1 cellular context compared by ENCODE assay signal in the genomic region with DNA sequence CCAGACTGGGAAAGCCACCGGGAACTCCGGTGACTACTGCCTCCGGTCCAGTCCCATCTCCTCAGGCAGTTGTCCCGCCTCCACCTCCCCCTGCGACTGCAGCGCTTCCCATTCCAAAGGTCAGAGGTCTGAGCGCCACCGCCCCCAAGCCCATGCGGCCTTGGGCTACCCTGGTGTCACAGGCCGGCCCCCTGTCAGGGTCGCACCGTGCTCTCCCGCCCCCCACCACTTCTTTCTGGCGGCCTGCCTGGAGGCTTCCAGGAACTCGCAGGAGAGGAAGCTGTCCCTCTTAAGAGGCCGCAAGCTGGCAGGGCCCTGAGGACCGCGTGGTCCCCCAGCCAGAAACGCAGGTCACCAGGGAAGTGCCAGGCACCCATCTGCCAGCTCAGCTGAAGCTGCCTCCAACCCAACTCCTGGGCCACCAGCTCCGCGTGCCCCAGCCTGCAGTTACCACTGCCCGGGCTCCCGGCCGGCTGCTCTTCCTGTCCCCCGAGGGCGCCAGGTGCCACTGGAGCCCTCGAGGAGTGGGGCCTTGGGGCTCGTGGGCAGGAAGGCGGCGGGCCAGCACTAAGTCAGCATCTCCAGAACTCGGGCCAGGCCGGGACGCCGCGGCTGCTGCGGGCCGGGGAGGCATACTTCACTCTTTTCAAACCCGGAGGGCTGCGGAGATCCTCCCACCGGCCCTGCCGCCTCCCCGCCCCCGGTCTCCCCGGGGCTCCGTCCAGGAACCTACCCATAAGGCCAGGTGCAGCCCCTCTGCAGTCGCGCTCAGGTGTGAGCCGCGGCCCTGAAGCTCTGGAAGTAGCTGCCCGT.
TF ChIP-seq lines count a peak whose summit lies in the region.

No MANE protein-coding gene starts in this region.

TF ChIP-seq in HepG2, 621 proteins besides CTCF, POLR2A, EP300 and RAD21 (continued from another document and continues in another):
- TF ChIP-seq, protein P1, sequence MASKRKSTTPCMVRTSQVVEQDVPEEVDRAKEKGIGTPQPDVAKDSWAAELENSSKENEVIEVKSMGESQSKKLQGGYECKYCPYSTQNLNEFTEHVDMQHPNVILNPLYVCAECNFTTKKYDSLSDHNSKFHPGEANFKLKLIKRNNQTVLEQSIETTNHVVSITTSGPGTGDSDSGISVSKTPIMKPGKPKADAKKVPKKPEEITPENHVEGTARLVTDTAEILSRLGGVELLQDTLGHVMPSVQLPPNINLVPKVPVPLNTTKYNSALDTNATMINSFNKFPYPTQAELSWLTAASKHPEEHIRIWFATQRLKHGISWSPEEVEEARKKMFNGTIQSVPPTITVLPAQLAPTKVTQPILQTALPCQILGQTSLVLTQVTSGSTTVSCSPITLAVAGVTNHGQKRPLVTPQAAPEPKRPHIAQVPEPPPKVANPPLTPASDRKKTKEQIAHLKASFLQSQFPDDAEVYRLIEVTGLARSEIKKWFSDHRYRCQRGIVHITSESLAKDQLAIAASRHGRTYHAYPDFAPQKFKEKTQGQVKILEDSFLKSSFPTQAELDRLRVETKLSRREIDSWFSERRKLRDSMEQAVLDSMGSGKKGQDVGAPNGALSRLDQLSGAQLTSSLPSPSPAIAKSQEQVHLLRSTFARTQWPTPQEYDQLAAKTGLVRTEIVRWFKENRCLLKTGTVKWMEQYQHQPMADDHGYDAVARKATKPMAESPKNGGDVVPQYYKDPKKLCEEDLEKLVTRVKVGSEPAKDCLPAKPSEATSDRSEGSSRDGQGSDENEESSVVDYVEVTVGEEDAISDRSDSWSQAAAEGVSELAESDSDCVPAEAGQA (IDR thresholded peaks at IDR 0.05; ENCODE audit: low read depth): peak; percentile 62; the same call in 1 of the 2 replicates
- TF ChIP-seq, protein P1 (CRISPR knock-in tag; IDR thresholded peaks at IDR 0.05; ENCODE audit: borderline replicate concordance): peak; percentile 92
- TF ChIP-seq SNAI1 (CRISPR knock-in tag; IDR thresholded peaks at IDR 0.05; ENCODE audit: borderline replicate concordance) (peak; percentile 11; the same call in 1 of the 2 replicates), ADNP (CRISPR knock-in tag; IDR thresholded peaks at IDR 0.05) (no peak), MAF1 (CRISPR knock-in tag; IDR thresholded peaks at IDR 0.05; ENCODE audit: borderline replicate concordance) (peak; percentile 86; the same call in 1 of the 2 replicates), POGZ (CRISPR knock-in tag; IDR thresholded peaks at IDR 0.05) (peak; percentile 90), GTF3A (CRISPR knock-in tag; conservative IDR thresholded peaks at IDR 0.05) (peak; percentile 96), KDM5A (IDR thresholded peaks at IDR 0.05; ENCODE audit: borderline replicate concordance, low read length) (peak; percentile 24; the same call in 1 of the 2 replicates), ZNF607 (CRISPR knock-in tag; IDR thresholded peaks at IDR 0.05; ENCODE audit: borderline replicate concordance) (peak; percentile 85; the same call in 1 of the 2 replicates), RERE (CRISPR knock-in tag; IDR thresholded peaks at IDR 0.05; ENCODE audit: low read depth) (peak; percentile 74), SNRNP70 (IDR thresholded peaks at IDR 0.05; ENCODE audit: low read depth, low read length) (no peak), WIZ (CRISPR knock-in tag; IDR thresholded peaks at IDR 0.05) (no peak), AGO2 (optimal IDR thresholded peaks at IDR 0.05; ENCODE audit: low read depth, low read length) (peak; percentile 99), RFX5 (IDR thresholded peaks at IDR 0.05; ENCODE audit: low read depth, low read length) (0 out of 2 replicates have a peak, but pooled peaks have one; percentile 6), ZNF350 (CRISPR knock-in tag; IDR thresholded peaks at IDR 0.05; ENCODE audit: borderline replicate concordance, low read depth) (peak; percentile 97; the same call in 1 of the 2 replicates), HOXA7 (CRISPR knock-in tag; IDR thresholded peaks at IDR 0.05) (no peak), PCBP2 (optimal IDR thresholded peaks at IDR 0.05; ENCODE audit: low read depth, low read length, poor library complexity, severe bottlenecking) (no peak), ZBTB7A (CRISPR knock-in tag; IDR thresholded peaks at IDR 0.05) (peak; percentile 100), NFYC (CRISPR knock-in tag; IDR thresholded peaks at IDR 0.05) (peak; percentile 57; the same call in 1 of the 2 replicates), ZNF564 (CRISPR knock-in tag; IDR thresholded peaks at IDR 0.05) (peak; percentile 80), HINFP (CRISPR knock-in tag; IDR thresholded peaks at IDR 0.05; ENCODE audit: low read depth) (peak; percentile 77), ZNF878 (CRISPR knock-in tag; IDR thresholded peaks at IDR 0.05) (0 out of 2 replicates have a peak, but pooled peaks have one; percentile 49), ZBTB39 (CRISPR knock-in tag; IDR thresholded peaks at IDR 0.05) (peak; percentile 42; the same call in 1 of the 2 replicates), SALL2 (CRISPR knock-in tag; IDR thresholded peaks at IDR 0.05) (peak; percentile 99), SMYD3 (CRISPR knock-in tag; IDR thresholded peaks at IDR 0.05) (peak; percentile 44; the same call in 1 of the 2 replicates), ZNF382 (CRISPR knock-in tag; IDR thresholded peaks at IDR 0.05; ENCODE audit: borderline replicate concordance) (no peak), ZNF543 (CRISPR knock-in tag; IDR thresholded peaks at IDR 0.05) (peak; percentile 70; the same call in 1 of the 2 replicates)
- TF ChIP-seq, protein P2, sequence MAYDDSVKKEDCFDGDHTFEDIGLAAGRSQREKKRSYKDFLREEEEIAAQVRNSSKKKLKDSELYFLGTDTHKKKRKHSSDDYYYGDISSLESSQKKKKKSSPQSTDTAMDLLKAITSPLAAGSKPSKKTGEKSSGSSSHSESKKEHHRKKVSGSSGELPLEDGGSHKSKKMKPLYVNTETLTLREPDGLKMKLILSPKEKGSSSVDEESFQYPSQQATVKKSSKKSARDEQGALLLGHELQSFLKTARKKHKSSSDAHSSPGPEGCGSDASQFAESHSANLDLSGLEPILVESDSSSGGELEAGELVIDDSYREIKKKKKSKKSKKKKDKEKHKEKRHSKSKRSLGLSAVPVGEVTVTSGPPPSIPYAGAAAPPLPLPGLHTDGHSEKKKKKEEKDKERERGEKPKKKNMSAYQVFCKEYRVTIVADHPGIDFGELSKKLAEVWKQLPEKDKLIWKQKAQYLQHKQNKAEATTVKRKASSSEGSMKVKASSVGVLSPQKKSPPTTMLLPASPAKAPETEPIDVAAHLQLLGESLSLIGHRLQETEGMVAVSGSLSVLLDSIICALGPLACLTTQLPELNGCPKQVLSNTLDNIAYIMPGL (CRISPR knock-in tag; IDR thresholded peaks at IDR 0.05; ENCODE audit: borderline replicate concordance in 1 of 2, low read depth in 1 of 2): peak; percentile 69 to 91
- TF ChIP-seq, protein P3, sequence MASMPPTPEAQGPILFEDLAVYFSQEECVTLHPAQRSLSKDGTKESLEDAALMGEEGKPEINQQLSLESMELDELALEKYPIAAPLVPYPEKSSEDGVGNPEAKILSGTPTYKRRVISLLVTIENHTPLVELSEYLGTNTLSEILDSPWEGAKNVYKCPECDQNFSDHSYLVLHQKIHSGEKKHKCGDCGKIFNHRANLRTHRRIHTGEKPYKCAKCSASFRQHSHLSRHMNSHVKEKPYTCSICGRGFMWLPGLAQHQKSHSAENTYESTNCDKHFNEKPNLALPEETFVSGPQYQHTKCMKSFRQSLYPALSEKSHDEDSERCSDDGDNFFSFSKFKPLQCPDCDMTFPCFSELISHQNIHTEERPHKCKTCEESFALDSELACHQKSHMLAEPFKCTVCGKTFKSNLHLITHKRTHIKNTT (CRISPR knock-in tag; IDR thresholded peaks at IDR 0.05): no peak
- TF ChIP-seq, protein P4, sequence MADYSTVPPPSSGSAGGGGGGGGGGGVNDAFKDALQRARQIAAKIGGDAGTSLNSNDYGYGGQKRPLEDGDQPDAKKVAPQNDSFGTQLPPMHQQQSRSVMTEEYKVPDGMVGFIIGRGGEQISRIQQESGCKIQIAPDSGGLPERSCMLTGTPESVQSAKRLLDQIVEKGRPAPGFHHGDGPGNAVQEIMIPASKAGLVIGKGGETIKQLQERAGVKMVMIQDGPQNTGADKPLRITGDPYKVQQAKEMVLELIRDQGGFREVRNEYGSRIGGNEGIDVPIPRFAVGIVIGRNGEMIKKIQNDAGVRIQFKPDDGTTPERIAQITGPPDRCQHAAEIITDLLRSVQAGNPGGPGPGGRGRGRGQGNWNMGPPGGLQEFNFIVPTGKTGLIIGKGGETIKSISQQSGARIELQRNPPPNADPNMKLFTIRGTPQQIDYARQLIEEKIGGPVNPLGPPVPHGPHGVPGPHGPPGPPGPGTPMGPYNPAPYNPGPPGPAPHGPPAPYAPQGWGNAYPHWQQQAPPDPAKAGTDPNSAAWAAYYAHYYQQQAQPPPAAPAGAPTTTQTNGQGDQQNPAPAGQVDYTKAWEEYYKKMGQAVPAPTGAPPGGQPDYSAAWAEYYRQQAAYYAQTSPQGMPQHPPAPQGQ (CRISPR knock-in tag; IDR thresholded peaks at IDR 0.05; ENCODE audit: borderline replicate concordance): peak; percentile 42; the same call in 1 of the 2 replicates
- TF ChIP-seq, protein P5, sequence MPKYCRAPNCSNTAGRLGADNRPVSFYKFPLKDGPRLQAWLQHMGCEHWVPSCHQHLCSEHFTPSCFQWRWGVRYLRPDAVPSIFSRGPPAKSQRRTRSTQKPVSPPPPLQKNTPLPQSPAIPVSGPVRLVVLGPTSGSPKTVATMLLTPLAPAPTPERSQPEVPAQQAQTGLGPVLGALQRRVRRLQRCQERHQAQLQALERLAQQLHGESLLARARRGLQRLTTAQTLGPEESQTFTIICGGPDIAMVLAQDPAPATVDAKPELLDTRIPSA (CRISPR knock-in tag; IDR thresholded peaks at IDR 0.05; ENCODE audit: borderline replicate concordance): 0 out of 2 replicates have a peak, but pooled peaks have one; percentile 32
